In genomic region chr4:156931267-156931666, GRCh38 we compare ENCODE assay signal across 10 cellular contexts. TPM values are rescaled to one million over a fixed set of nuclear protein-coding genes. Genes with fewer than 3 reads are reported as not detected.
DNase-seq lines count a peak whose midpoint lies in the region; ATAC-seq and TF ChIP-seq lines count a peak whose summit lies in the region.
"Had no signal": no experiment of that assay in that cellular context is flagged by ENCODE, and none has a peak within 500 bp of the region (broad histone marks: within the 10 kb centered on the region; RNA-seq: fewer than 3 reads in every experiment).

No MANE protein-coding gene starts in this region.

- peak overlapping the region; percentile 81 for H3K27ac ChIP-seq in foreskin keratinocyte
- H3K27ac ChIP-seq: dorsolateral prefrontal cortex had no signal

- H3K27me3 ChIP-seq in HAP-1 (ENCODE audit: low read depth) (no peaks in the 10 kb centered on the region), foreskin keratinocyte (no peaks in the 10 kb centered on the region), skeletal muscle satellite cell (ENCODE audit: control insufficient read depth, insufficient read depth, low read length) (no peaks in the 10 kb centered on the region)
- H3K27me3 ChIP-seq: dorsolateral prefrontal cortex had no signal

- H3K4me1 ChIP-seq in HAP-1 (peaks cover 18% of the 10 kb centered on the region), foreskin keratinocyte (peaks cover 29% of the 10 kb centered on the region), skeletal muscle satellite cell (ENCODE audit: control insufficient read depth, insufficient read depth, low read length) (peaks cover 41% of the 10 kb centered on the region)

- peak overlapping the region; percentile 43 for H3K4me2 ChIP-seq in skeletal muscle satellite cell (ENCODE audit: low read length)

- in situ Hi-C loops in HAP-1 (cut with MboI; ENCODE audit: low sequenced_read_pairs) = no loop called here

- TF ChIP-seq CTCF in foreskin keratinocyte (conservative IDR thresholded peaks at IDR 0.05) = peak; percentile 2

- ATAC-seq in SK-N-SH treated with all-trans-retinoic acid at 6 μM for 48 hours (peak; percentile 68), foreskin keratinocyte (peak; percentile 40), GM21390 (IDR thresholded peaks at IDR 0.05; ENCODE audit: unreplicated experiment) (no peak), Right ventricle myocardium superior (ENCODE audit: poor library complexity) (no peak)

- H3K4me3 ChIP-seq in HAP-1 (no peak overlapping the region), skeletal muscle satellite cell (ENCODE audit: low read length) (no peak overlapping the region)
- H3K4me3 ChIP-seq: dorsolateral prefrontal cortex had no signal

- H3K9me3 ChIP-seq in HAP-1 = peaks cover 2% of the 10 kb centered on the region; the same call in 1 of the 2 replicates
- no peaks in the 10 kb centered on the region for H3K9me3 ChIP-seq in skeletal muscle satellite cell (replicated peaks; ENCODE audit: low read length)

- DNase-seq in HAP-1 (ENCODE audit: low spot score in 2 of 2) = peak; percentile 67 to 76
- peak; percentile 68 to 85 for DNase-seq in foreskin keratinocyte
- DNase-seq in CD1c-positive myeloid dendritic cell (ENCODE audit: extremely low spot score) = no peak
- DNase-seq in Right ventricle myocardium superior = no peak
- DNase-seq in activated effector memory CD4-positive, alpha-beta T cell treated with anti-CD3 and anti-CD28 coated beads, Interleukin-2, amount 50 U/mL, for 16 hours = no peak
- DNase-seq: dorsolateral prefrontal cortex, NCI-H1436 had no signal

- 0 out of 2 replicates have a peak, but pooled peaks cover 6% of the 10 kb centered on the region for H3K36me3 ChIP-seq in HAP-1 (replicated peaks)
- H3K36me3 ChIP-seq in skeletal muscle satellite cell (ENCODE audit: insufficient read depth, low read length) = peaks cover 7% of the 10 kb centered on the region

- intact Hi-C loops in Right ventricle myocardium superior (cut with DNase I) = no loop called here

- no peak overlapping the region for H3K9ac ChIP-seq in skeletal muscle satellite cell (ENCODE audit: low read depth, low read length)

TF ChIP-seq in SK-N-SH treated with all-trans-retinoic acid at 6 μM for 48 hours, 23 proteins besides CTCF, POLR2A, EP300 and RAD21:
- no peak for TF ChIP-seq ZNF70 (CRISPR knock-in tag; IDR thresholded peaks at IDR 0.05)
- TF ChIP-seq, protein P1, sequence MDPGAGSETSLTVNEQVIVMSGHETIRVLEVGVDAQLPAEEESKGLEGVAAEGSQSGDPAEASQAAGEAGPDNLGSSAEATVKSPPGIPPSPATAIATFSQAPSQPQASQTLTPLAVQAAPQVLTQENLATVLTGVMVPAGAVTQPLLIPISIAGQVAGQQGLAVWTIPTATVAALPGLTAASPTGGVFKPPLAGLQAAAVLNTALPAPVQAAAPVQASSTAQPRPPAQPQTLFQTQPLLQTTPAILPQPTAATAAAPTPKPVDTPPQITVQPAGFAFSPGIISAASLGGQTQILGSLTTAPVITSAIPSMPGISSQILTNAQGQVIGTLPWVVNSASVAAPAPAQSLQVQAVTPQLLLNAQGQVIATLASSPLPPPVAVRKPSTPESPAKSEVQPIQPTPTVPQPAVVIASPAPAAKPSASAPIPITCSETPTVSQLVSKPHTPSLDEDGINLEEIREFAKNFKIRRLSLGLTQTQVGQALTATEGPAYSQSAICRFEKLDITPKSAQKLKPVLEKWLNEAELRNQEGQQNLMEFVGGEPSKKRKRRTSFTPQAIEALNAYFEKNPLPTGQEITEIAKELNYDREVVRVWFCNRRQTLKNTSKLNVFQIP (CRISPR knock-in tag; IDR thresholded peaks at IDR 0.05; ENCODE audit: borderline replicate concordance, low read depth) = no peak
- TF ChIP-seq OSR1 (CRISPR knock-in tag; IDR thresholded peaks at IDR 0.05) = no peak
- TF ChIP-seq, protein P2, sequence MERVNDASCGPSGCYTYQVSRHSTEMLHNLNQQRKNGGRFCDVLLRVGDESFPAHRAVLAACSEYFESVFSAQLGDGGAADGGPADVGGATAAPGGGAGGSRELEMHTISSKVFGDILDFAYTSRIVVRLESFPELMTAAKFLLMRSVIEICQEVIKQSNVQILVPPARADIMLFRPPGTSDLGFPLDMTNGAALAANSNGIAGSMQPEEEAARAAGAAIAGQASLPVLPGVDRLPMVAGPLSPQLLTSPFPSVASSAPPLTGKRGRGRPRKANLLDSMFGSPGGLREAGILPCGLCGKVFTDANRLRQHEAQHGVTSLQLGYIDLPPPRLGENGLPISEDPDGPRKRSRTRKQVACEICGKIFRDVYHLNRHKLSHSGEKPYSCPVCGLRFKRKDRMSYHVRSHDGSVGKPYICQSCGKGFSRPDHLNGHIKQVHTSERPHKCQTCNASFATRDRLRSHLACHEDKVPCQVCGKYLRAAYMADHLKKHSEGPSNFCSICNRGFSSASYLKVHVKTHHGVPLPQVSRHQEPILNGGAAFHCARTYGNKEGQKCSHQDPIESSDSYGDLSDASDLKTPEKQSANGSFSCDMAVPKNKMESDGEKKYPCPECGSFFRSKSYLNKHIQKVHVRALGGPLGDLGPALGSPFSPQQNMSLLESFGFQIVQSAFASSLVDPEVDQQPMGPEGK (CRISPR knock-in tag; IDR thresholded peaks at IDR 0.05; ENCODE audit: borderline replicate concordance) = no peak
- no peak for TF ChIP-seq ZFP3 (CRISPR knock-in tag; IDR thresholded peaks at IDR 0.05)
- TF ChIP-seq GLIS3 (CRISPR knock-in tag; IDR thresholded peaks at IDR 0.05) = no peak
- TF ChIP-seq CSDC2 (CRISPR knock-in tag; IDR thresholded peaks at IDR 0.05) = no peak
- TF ChIP-seq ESRRG (CRISPR knock-in tag; IDR thresholded peaks at IDR 0.05) = no peak

RNA-seq across cellular contexts. Expression of gene PDGFC, which starts 40.3 kb away (rescaled TPM):
- 36.6 and 41.4 TPM in 2 replicates for total RNA-seq in foreskin keratinocyte
- 13.9 and 14.2 TPM in 2 replicates for polyA plus RNA-seq in foreskin keratinocyte
- 54.8 and 55.0 TPM in 2 replicates for total RNA-seq in skeletal muscle satellite cell (2012; rRNA removed)
- 14.9 TPM for total RNA-seq in Right ventricle myocardium superior

Comparison
In these comparisons a context has a peak if more than half of its experiments do, and no peak if none do; other contexts are left out.
1. DNase-seq: peak in HAP-1 (2 of 2) and foreskin keratinocyte (2 of 2); none in CD1c-positive myeloid dendritic cell (single experiment), Right ventricle myocardium superior (single experiment) and activated effector memory CD4-positive, alpha-beta T cell treated with anti-CD3 and anti-CD28 coated beads, Interleukin-2, amount 50 U/mL, for 16 hours (single experiment).
2. ATAC-seq: peak in SK-N-SH treated with all-trans-retinoic acid at 6 μM for 48 hours (single experiment) and foreskin keratinocyte (single experiment); none in GM21390 (single experiment) and Right ventricle myocardium superior (single experiment).